Comparison of ENCODE assay signal across 1 cellular context in the genomic region with DNA sequence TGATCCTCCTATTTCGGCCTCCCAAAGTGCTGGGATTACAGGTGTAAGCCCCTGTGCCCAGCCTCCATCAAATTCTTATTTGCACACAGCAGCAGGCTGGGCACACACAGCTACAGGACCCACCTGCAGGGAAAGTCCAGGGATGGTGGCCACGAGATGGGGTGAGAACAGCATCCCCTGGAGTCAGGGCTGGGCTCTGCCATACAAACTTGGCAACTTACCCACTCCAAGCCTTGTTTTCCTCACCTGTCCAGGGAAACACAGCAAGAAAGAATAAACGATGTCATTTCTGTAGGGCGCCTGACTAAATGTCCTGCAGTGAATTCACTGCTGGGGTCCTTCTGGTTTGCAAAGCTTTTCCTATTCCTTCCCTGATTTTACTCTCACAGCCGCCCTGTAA.
TF ChIP-seq lines count a peak whose summit lies in the region.

No MANE protein-coding gene starts in this region.

TF ChIP-seq in IMR-90, 13 proteins besides CTCF, POLR2A, EP300 and RAD21:
- TF ChIP-seq NFE2L2 (IDR thresholded peaks at IDR 0.05; ENCODE audit: low read depth, low read length): no peak
- no peak for TF ChIP-seq MAFK (IDR thresholded peaks at IDR 0.05; ENCODE audit: low read depth, low read length)
- no peak for TF ChIP-seq USF2 (IDR thresholded peaks at IDR 0.05; ENCODE audit: low read depth, low read length)
- TF ChIP-seq RCOR1 (IDR thresholded peaks at IDR 0.05; ENCODE audit: insufficient replicate concordance, low read length): no peak
- TF ChIP-seq FOS (IDR thresholded peaks at IDR 0.05; ENCODE audit: low read depth, low read length): no peak
